In the genomic region with DNA sequence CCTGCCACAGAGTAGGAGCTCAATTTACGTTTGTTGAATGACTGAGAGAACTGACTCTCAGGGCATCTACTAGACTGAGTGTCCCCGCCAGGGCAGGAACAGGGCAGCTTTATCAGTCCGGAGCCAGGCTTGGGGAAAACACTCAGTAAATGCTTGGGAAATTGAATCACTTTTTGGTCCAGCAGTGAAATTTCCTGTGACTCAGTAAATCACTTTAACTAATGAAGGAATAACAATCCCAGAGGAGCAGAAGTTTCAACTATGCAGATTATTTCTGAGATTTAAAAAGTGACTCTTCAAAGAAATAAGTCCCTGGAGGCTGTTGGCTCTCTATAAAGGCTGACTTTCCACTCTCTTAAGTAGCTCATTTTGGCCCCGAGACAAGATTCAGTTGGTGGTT, we compare ENCODE assay signal across 13 cellular contexts.
DNase-seq lines count a peak whose midpoint lies in the region; ATAC-seq and TF ChIP-seq lines count a peak whose summit lies in the region.
"Had no signal": no experiment of that assay in that cellular context is flagged by ENCODE, and none has a peak within 500 bp of the region (broad histone marks: within the 10 kb centered on the region; RNA-seq: fewer than 3 reads in every experiment).

No MANE protein-coding gene starts in this region.

- BruUV-seq in PC-9 (replicated peaks; lab: Mats Ljungman, UMichigan), result no TSS peak

- H3K9me2 ChIP-seq in GM23248 (ENCODE audit: insufficient read depth) (no peaks in the 10 kb centered on the region), PC-9 (ENCODE audit: insufficient read depth) (no peaks in the 10 kb centered on the region)

- DNase-seq in GM23248, result peak; percentile 91
- DNase-seq in astrocyte of the spinal cord (ENCODE audit: low read depth, low spot score), result peak; percentile 88
- no peak for DNase-seq in heart right ventricle
- no peak for DNase-seq in epidermal melanocyte (ENCODE audit: insufficient read length, low spot score)
- DNase-seq in PC-9, result no peak
- no peak for DNase-seq in DMS79 (lab: John Stamatoyannopoulos, UW)
- no peak for DNase-seq in anterior cingulate cortex (lab: John Stamatoyannopoulos, UW)
- DNase-seq: activated T-cell treated with anti-CD3 and anti-CD28 coated beads, Interleukin-2, amount 50 U/mL, for 72 hours; hippocampal formation; NCI-H446; SHP77 treated with DMSO at 0.1 percent for 48 hours; small intestine had no signal

- CTCF ChIA-PET in PC-9 (lab: Charles Lee), result no interaction called here

- H3K4me3 ChIP-seq in GM23248, result peak overlapping the region; percentile 35
- H3K4me3 ChIP-seq in astrocyte of the spinal cord (ENCODE audit: low read depth, low read length), result no peak overlapping the region
- no peak overlapping the region for H3K4me3 ChIP-seq in heart right ventricle
- H3K4me3 ChIP-seq in skeletal muscle tissue (ENCODE audit: low read length in 3 of 3), result no peak overlapping the region
- no peak overlapping the region for H3K4me3 ChIP-seq in PC-9

- H4K20me1 ChIP-seq in GM23248 (ENCODE audit: insufficient read depth) (no peaks in the 10 kb centered on the region), PC-9 (ENCODE audit: insufficient read depth) (no peaks in the 10 kb centered on the region)

- in situ Hi-C loops in GM23248 (cut with MboI) (no loop called here), astrocyte of the spinal cord (cut with HindIII; ENCODE audit: low sequenced_read_pairs) (no loop called here)

- H3K79me2 ChIP-seq in GM23248 (ENCODE audit: insufficient read depth) (no peaks in the 10 kb centered on the region), PC-9 (ENCODE audit: low read depth) (no peaks in the 10 kb centered on the region)

- H3K27me3 ChIP-seq in GM23248 (replicated peaks; ENCODE audit: insufficient read depth), result no peaks in the 10 kb centered on the region
- H3K27me3 ChIP-seq in heart right ventricle, result peaks cover 0 to 42% (median 11%) of the 10 kb centered on the region in 7 donors
- peaks cover 10 to 20% (median 15%) of the 10 kb centered on the region in 3 donors for H3K27me3 ChIP-seq in skeletal muscle tissue (ENCODE audit: control insufficient read depth in 3 of 3, insufficient read depth in 3 of 3, low read length in 3 of 3)
- H3K27me3 ChIP-seq in PC-9 (ENCODE audit: insufficient read depth, low read depth), result peaks cover 63% of the 10 kb centered on the region

- intact Hi-C loops in heart right ventricle (cut with DNase I) (loop anchor here in 4 of 10 donors (5.0 to 10.0 kb wide), 3 partner anchors 55 to 103 kb away; a partner anchor contains a TSS), PC-9 (cut with micrococcal nuclease; ENCODE audit: unreplicated experiment) (no loop called here)

- H3K9ac ChIP-seq in GM23248 (peak overlapping the region; percentile 31; the same call in 1 of the 2 replicates), skeletal muscle tissue (ENCODE audit: low read depth in 1 of 3, low read length in 3 of 3) (no peak overlapping the region)

- POLR2A ChIA-PET in PC-9 (lab: Charles Lee; ENCODE audit: unreplicated experiment), result no interaction called here

- TF ChIP-seq CTCF in astrocyte of the spinal cord (IDR thresholded peaks at IDR 0.05; ENCODE audit: low read depth, low read length), result no peak
- no peak for TF ChIP-seq CTCF in heart right ventricle (IDR thresholded peaks at IDR 0.05)
- no peak for TF ChIP-seq CTCF in PC-9 (conservative IDR thresholded peaks at IDR 0.05)

- H2AFZ ChIP-seq in GM23248 (no peak overlapping the region), PC-9 (no peak overlapping the region)

- H3K4me2 ChIP-seq in GM23248 (ENCODE audit: unreplicated experiment), result peak overlapping the region; percentile 51
- H3K4me2 ChIP-seq in PC-9, result no peak overlapping the region

- H3K4me1 ChIP-seq in GM23248 (ENCODE audit: insufficient read depth), result peaks cover 31% of the 10 kb centered on the region
- H3K4me1 ChIP-seq in heart right ventricle, result peaks cover 0 to 35% (median 9%) of the 10 kb centered on the region in 9 donors
- peaks cover 0 to 16% (median 2%) of the 10 kb centered on the region in 3 donors for H3K4me1 ChIP-seq in skeletal muscle tissue (ENCODE audit: control insufficient read depth in 3 of 3, insufficient read depth in 3 of 3, low read length in 3 of 3)
- no peaks in the 10 kb centered on the region for H3K4me1 ChIP-seq in PC-9 (replicated peaks; ENCODE audit: insufficient read depth)

- 0 to 1% methylated on average over 4 of the region's 4 CpGs for WGBS in GM23248 (ENCODE audit: low coverage in 1 of 2, low lambda C conversion rate in 2 of 2, missing lambda C conversion rate in 2 of 2), 2 experiments
- 33 to 36% methylated on average over 4 of the region's 4 CpGs for WGBS in heart right ventricle, 2 donors

- H3K36me3 ChIP-seq in GM23248 (ENCODE audit: low read depth), result no peaks in the 10 kb centered on the region
- no peaks in the 10 kb centered on the region for H3K36me3 ChIP-seq in heart right ventricle
- no peaks in the 10 kb centered on the region for H3K36me3 ChIP-seq in skeletal muscle tissue (ENCODE audit: control insufficient read depth in 3 of 3, insufficient read depth in 3 of 3, low read length in 3 of 3)
- no peaks in the 10 kb centered on the region for H3K36me3 ChIP-seq in PC-9 (ENCODE audit: low read depth)

- peak overlapping the region; percentile 62 for H3K27ac ChIP-seq in GM23248
- H3K27ac ChIP-seq in heart right ventricle, result peak overlapping the region in 9 of 10 donors; percentile 18 to 83 (median 75)
- peak overlapping the region; percentile 13 for H3K27ac ChIP-seq in skeletal muscle tissue (ENCODE audit: low read depth, low read length)
- no peak overlapping the region for H3K27ac ChIP-seq in PC-9

- no peaks in the 10 kb centered on the region for H3K9me3 ChIP-seq in GM23248 (ENCODE audit: low read depth)
- peaks cover 0 to 5% (median 0%) of the 10 kb centered on the region in 11 donors for H3K9me3 ChIP-seq in heart right ventricle
- peaks cover 0 to 2% (median 0%) of the 10 kb centered on the region in 3 donors for H3K9me3 ChIP-seq in skeletal muscle tissue (ENCODE audit: control insufficient read depth in 3 of 3, low read length in 3 of 3)
- H3K9me3 ChIP-seq in PC-9 (ENCODE audit: insufficient read depth, low read depth), result no peaks in the 10 kb centered on the region

- H3F3A ChIP-seq in GM23248 (ENCODE audit: insufficient read depth) (peaks cover 36% of the 10 kb centered on the region), PC-9 (ENCODE audit: insufficient read depth, low read depth) (no peaks in the 10 kb centered on the region)

- peak; percentile 35 to 75 (median 63) for ATAC-seq in heart right ventricle
- ATAC-seq: activated T-cell treated with anti-CD3 and anti-CD28 coated beads, Interleukin-2, amount 50 U/mL, for 72 hours had no signal

Comparison
In these comparisons a context has a peak if more than half of its experiments do, and no peak if none do; other contexts are left out.
1. DNase-seq: peak in GM23248 (single experiment) and astrocyte of the spinal cord (single experiment); none in heart right ventricle (0 of 2), epidermal melanocyte (single experiment), PC-9 (0 of 2), DMS79 (single experiment) and anterior cingulate cortex (0 of 58).